In genomic region chr3:10299175-10299574, GRCh38 we compare ENCODE assay signal across 12 cellular contexts. TPM values are rescaled to one million over a fixed set of nuclear protein-coding genes. Genes with fewer than 3 reads are reported as not detected.
A peak's percentile ranks its signal among the peaks of the same experiment; 100 is the strongest.
DNase-seq lines count a peak whose midpoint lies in the region; ATAC-seq, FAIRE-seq and TF ChIP-seq lines count a peak whose summit lies in the region.
"Had no signal": no experiment of that assay in that cellular context is flagged by ENCODE, and none has a peak within 500 bp of the region (broad histone marks: within the 10 kb centered on the region; RNA-seq: fewer than 3 reads in every experiment).

No MANE protein-coding gene starts in this region.

- intact Hi-C loops in K562 (cut with micrococcal nuclease), result no loop called here

- peaks cover 3% of the 10 kb centered on the region; the same call in 1 of the 3 replicates for H3K79me2 ChIP-seq in K562 (ENCODE audit: control insufficient read depth, insufficient read depth, low read length)

- peak overlapping the region; percentile 63 for H3K27ac Mint-ChIP-seq in T-helper 2 cell treated with Interferon-gamma antibody and Interleukin-4, amounts not matched to agents 5 μg/mL and 100 μg/mL, for 36 hours
- peak overlapping the region in 2 of 3 experiments; percentile 26 to 53 for H3K27ac Mint-ChIP-seq in nephron

- no peak overlapping the region for H3K9ac ChIP-seq in K562 (ENCODE audit: insufficient read depth in 1 of 2, low read depth in 2 of 2, low read length in 2 of 2)

- POLR2A ChIA-PET in K562 (lab: Yijun Ruan, JAX), result interaction anchor here (0.8 to 1.5 kb wide), 4 partner anchors 9 to 196 kb away, joined by 3 to 8 read pairs (median 4); no protein-coding TSS in a partner anchor

- BruUV-seq in K562 (replicated peaks; lab: Mats Ljungman, UMichigan), result no TSS peak

- no peak overlapping the region for H3K27ac ChIP-seq in K562 (ENCODE audit: extremely low read depth, low read depth, low read length)

- CTCF ChIA-PET in K562 (lab: Yijun Ruan, JAX; ENCODE audit: low intra/inter-chr PET ratio), result no interaction called here

- no peak overlapping the region for H3K4me2 ChIP-seq in K562 (ENCODE audit: insufficient read depth, low read length)

- H3K4me3 ChIP-seq in K562 (no peak overlapping the region), BE2C (ENCODE audit: low read depth, low read length) (no peak overlapping the region)

- H3K4me1 ChIP-seq in K562 (replicated peaks in 1 of 2; ENCODE audit: control insufficient read depth in 2 of 2, insufficient read depth in 2 of 2, low read length in 2 of 2), result peaks cover 0 to 2% of the 10 kb centered on the region in 2 experiments; a peak in 1 of 5 replicates
- no peaks in the 10 kb centered on the region for H3K4me1 ChIP-seq in BE2C

- H4K20me1 ChIP-seq in K562 (replicated peaks; ENCODE audit: control insufficient read depth, insufficient read depth, low read length), result no peaks in the 10 kb centered on the region; the same call in none of the 2 replicates

- H3K9me3 ChIP-seq in K562 (replicated peaks; ENCODE audit: control insufficient read depth, insufficient read depth, low read depth, low read length) (no peaks in the 10 kb centered on the region), BE2C (no peaks in the 10 kb centered on the region)

- TF ChIP-seq CTCF in K562 (IDR thresholded peaks at IDR 0.05 in 2 of 3, conservative IDR thresholded peaks at IDR 0.05 in 1 of 3; ENCODE audit: insufficient read depth in 2 of 3, low read depth in 1 of 3, low read length in 3 of 3), result peak in 2 of 3 experiments; percentile 12 to 35; a peak in 1 of 6 replicates
- TF ChIP-seq CTCF in nephron (IDR thresholded peaks at IDR 0.05; ENCODE audit: unreplicated experiment in 3 of 3), result no peak
- no peak for TF ChIP-seq CTCF in BE2C (IDR thresholded peaks at IDR 0.05; ENCODE audit: low read depth, low read length)

- H3K36me3 Mint-ChIP-seq in T-helper 2 cell treated with Interferon-gamma antibody and Interleukin-4, amounts not matched to agents 5 μg/mL and 100 μg/mL, for 36 hours (ENCODE audit: low read depth), result peaks cover 57% of the 10 kb centered on the region
- peaks cover 65% of the 10 kb centered on the region for H3K36me3 Mint-ChIP-seq in nephron (ENCODE audit: low read depth)

- peaks cover 7% of the 10 kb centered on the region for H3K4me1 Mint-ChIP-seq in T-helper 2 cell treated with Interferon-gamma antibody and Interleukin-4, amounts not matched to agents 5 μg/mL and 100 μg/mL, for 36 hours (ENCODE audit: low read depth)
- peaks cover 10% of the 10 kb centered on the region for H3K4me1 Mint-ChIP-seq in nephron

- ATAC-seq in K562, result peak; percentile 20; the same call in 1 of the 3 replicates
- no peak for ATAC-seq in HG02798 (IDR thresholded peaks at IDR 0.05; ENCODE audit: poor library complexity, unreplicated experiment)

- H3K27me3 ChIP-seq in K562 (ENCODE audit: control insufficient read depth in 2 of 2, insufficient read depth in 2 of 2, low read length in 2 of 2) (no peaks in the 10 kb centered on the region), BE2C (no peaks in the 10 kb centered on the region)

- WGBS in K562 (ENCODE audit: insufficient coverage, low coverage, missing lambda C conversion rate), result 63% methylated on average over 2 of the region's 2 CpGs

- no peak overlapping the region for H3K4me3 Mint-ChIP-seq in T-helper 2 cell treated with Interferon-gamma antibody and Interleukin-4, amounts not matched to agents 5 μg/mL and 100 μg/mL, for 36 hours
- no peak overlapping the region for H3K4me3 Mint-ChIP-seq in nephron
- H3K4me3 Mint-ChIP-seq: activated naive CD4-positive, alpha-beta T cell treated with anti-CD3 and anti-CD28 coated beads, Interleukin-2, amount 50 U/mL, for 24 hours had no signal

- TF ChIP-seq POLR2A in K562 (conservative IDR thresholded peaks at IDR 0.05), result no peak

- H3K27me3 Mint-ChIP-seq in T-helper 2 cell treated with Interferon-gamma antibody and Interleukin-4, amounts not matched to agents 5 μg/mL and 100 μg/mL, for 36 hours (ENCODE audit: low read depth), result no peaks in the 10 kb centered on the region
- H3K27me3 Mint-ChIP-seq in nephron (ENCODE audit: low read depth), result no peaks in the 10 kb centered on the region
- H3K27me3 Mint-ChIP-seq: activated naive CD4-positive, alpha-beta T cell treated with anti-CD3 and anti-CD28 coated beads, Interleukin-2, amount 50 U/mL, for 24 hours had no signal

- TF ChIP-seq RAD21 in K562 (CRISPR knock-in tag; conservative IDR thresholded peaks at IDR 0.05 in 1 of 2, IDR thresholded peaks at IDR 0.05 in 1 of 2), result peak in 1 of 2 experiments; percentile 51; a peak in 2 of 4 replicates

- no peak for TF ChIP-seq EP300 in K562 (IDR thresholded peaks at IDR 0.05; ENCODE audit: low read length)

- H3K9me3 Mint-ChIP-seq in T-helper 2 cell treated with Interferon-gamma antibody and Interleukin-4, amounts not matched to agents 5 μg/mL and 100 μg/mL, for 36 hours, result no peaks in the 10 kb centered on the region
- H3K9me3 Mint-ChIP-seq in nephron, result no peaks in the 10 kb centered on the region
- H3K9me3 Mint-ChIP-seq: activated naive CD4-positive, alpha-beta T cell treated with anti-CD3 and anti-CD28 coated beads, Interleukin-2, amount 50 U/mL, for 24 hours had no signal

- peaks cover 70% of the 10 kb centered on the region for H3K36me3 ChIP-seq in K562 (ENCODE audit: control insufficient read depth, insufficient read depth, low read length)
- H3K36me3 ChIP-seq in BE2C, result peaks cover 8% of the 10 kb centered on the region

- DNase-seq in T-helper 2 cell treated with Interferon-gamma antibody and Interleukin-4, amounts not matched to agents 5 μg/mL and 100 μg/mL, for 36 hours (ENCODE audit: low spot score), result no peak
- DNase-seq in T-helper 2 cell (no peak), NCI-H524 (lab: John Stamatoyannopoulos, UW) (peak; percentile 45 to 80), K562 (ENCODE audit: extremely low read depth in 1 of 4, low spot score in 3 of 4) (no peak), BE2C (no peak), NCI-H2196 (lab: John Stamatoyannopoulos, UW; ENCODE audit: unreplicated experiment) (no peak)
- DNase-seq: NCI-H1092 treated with DMSO at 0.1 percent for 48 hours; stimulated activated CD4-positive, alpha-beta T cell treated with anti-CD3 and anti-CD28 coated beads, Interleukin-4, amount 100 ng/mL, for 1 hour had no signal

- H3K9me1 ChIP-seq in K562 (ENCODE audit: control insufficient read depth, insufficient read depth, low read length), result no peaks in the 10 kb centered on the region

- in situ Hi-C loops in K562 (cut with MboI), result no loop called here

- H2AFZ ChIP-seq in K562 (ENCODE audit: low read depth, low read length), result no peak overlapping the region

- no peak for FAIRE-seq in K562 (lab: Jason Lieb, UNC)
- FAIRE-seq: A204.1 had no signal

RNA-seq across cellular contexts. Expression of gene GHRL, which starts 6.4 kb away (rescaled TPM):
- 1.2 and 1.5 TPM in 2 replicates for total RNA-seq in K562 (2011; cell fraction: chromatin; rRNA removed; ENCODE audit: low replicate concordance)
- total RNA-seq in K562 (2011; cell fraction: nucleolus; rRNA removed), result 0.83 and 1.1 TPM in 2 replicates
- 0.84 and 1.6 TPM in 2 replicates for total RNA-seq in K562 (2011; cell fraction: nucleoplasm; rRNA removed)
- total RNA-seq in K562 (2014; rRNA removed) (0.45 TPM in 1 of 2 replicates, not detected in the other), K562 (2014; rRNA removed; fragmentation: Illumina TruSeq; extraction: Trizol) (not detected in 2 replicates), K562 (2015; rRNA removed; fragmentation: Illumina TruSeq; extraction: Trizol) (0.60 TPM in 1 of 2 replicates, not detected in the other), K562 (2021) (0.29 and 0.34 TPM in 2 replicates)
- polyA plus RNA-seq in K562 (2011; rRNA removed) (0.08 and 0.09 TPM in 2 replicates), K562 (2014; fragmentation: Illumina TruSeq; extraction: Trizol) (0.15 TPM in 1 of 2 replicates, not detected in the other), K562 (2014; fragmentation: Nextera tagmentation; extraction: Ambion mirVana) (not detected), K562 (2014; rRNA removed) (0.16 and 0.19 TPM in 2 replicates)
- 0.06 TPM in 1 of 2 replicates, not detected in the other for polyA plus RNA-seq in K562 (2011; cell fraction: cytosol; rRNA removed)
- polyA plus RNA-seq in K562 (2011; cell fraction: nucleus; rRNA removed), result 0.35 and 0.75 TPM in 2 replicates
- 0.51 and 0.53 TPM in 2 replicates for polyA plus RNA-seq in K562 (2012)
- 0.21 TPM in 1 of 2 replicates, not detected in the other for polyA minus RNA-seq in K562 (2011; rRNA and poly(A)+ RNA removed)
- polyA minus RNA-seq in K562 (2011; cell fraction: cytosol; rRNA and poly(A)+ RNA removed), result not detected in 2 replicates
- polyA minus RNA-seq in K562 (2011; cell fraction: nucleus; rRNA and poly(A)+ RNA removed), result 0.22 TPM in 1 of 2 replicates, not detected in the other
- not detected for polyA plus RNA-seq in BE2C (2012; ENCODE audit: insufficient read depth, insufficient read length, low read depth)

RNA-seq across cellular contexts. Expression of gene SEC13, which starts 21.7 kb away (rescaled TPM):
- total RNA-seq in K562 (2011; cell fraction: chromatin; rRNA removed; ENCODE audit: low replicate concordance), result 285 and 425 TPM in 2 replicates
- 250 and 265 TPM in 2 replicates for total RNA-seq in K562 (2011; cell fraction: nucleolus; rRNA removed)
- 278 and 337 TPM in 2 replicates for total RNA-seq in K562 (2011; cell fraction: nucleoplasm; rRNA removed)
- total RNA-seq in K562 (2014; rRNA removed) (256 and 318 TPM in 2 replicates), K562 (2014; rRNA removed; fragmentation: Illumina TruSeq; extraction: Trizol) (124 and 145 TPM in 2 replicates), K562 (2015; rRNA removed; fragmentation: Illumina TruSeq; extraction: Trizol) (192 and 196 TPM in 2 replicates), K562 (2021) (199 and 209 TPM in 2 replicates)
- polyA plus RNA-seq in K562 (2011; rRNA removed) (199 and 308 TPM in 2 replicates), K562 (2014; fragmentation: Illumina TruSeq; extraction: Trizol) (274 and 284 TPM in 2 replicates), K562 (2014; fragmentation: Nextera tagmentation; extraction: Ambion mirVana) (100 to 1,000 TPM in 1 of 2 experiments, 10 to 100 TPM in 1; 71.5 to 116 TPM), K562 (2014; rRNA removed) (152 and 181 TPM in 2 replicates)
- 331 and 334 TPM in 2 replicates for polyA plus RNA-seq in K562 (2011; cell fraction: cytosol; rRNA removed)
- 250 and 306 TPM in 2 replicates for polyA plus RNA-seq in K562 (2011; cell fraction: nucleus; rRNA removed)
- 186 and 201 TPM in 2 replicates for polyA plus RNA-seq in K562 (2012)
- 268 and 286 TPM in 2 replicates for polyA minus RNA-seq in K562 (2011; rRNA and poly(A)+ RNA removed)
- 204 and 250 TPM in 2 replicates for polyA minus RNA-seq in K562 (2011; cell fraction: cytosol; rRNA and poly(A)+ RNA removed)
- polyA minus RNA-seq in K562 (2011; cell fraction: nucleus; rRNA and poly(A)+ RNA removed), result 102 and 172 TPM in 2 replicates
- polyA plus RNA-seq in BE2C (2012; ENCODE audit: insufficient read depth, insufficient read length, low read depth), result 238 TPM

RNA-seq across cellular contexts. Expression of gene TATDN2, which starts 50.9 kb away (rescaled TPM):
- total RNA-seq in K562 (2011; cell fraction: chromatin; rRNA removed; ENCODE audit: low replicate concordance), result 72.5 and 115 TPM in 2 replicates
- 71.2 and 76.0 TPM in 2 replicates for total RNA-seq in K562 (2011; cell fraction: nucleolus; rRNA removed)
- total RNA-seq in K562 (2011; cell fraction: nucleoplasm; rRNA removed), result 73.4 and 78.1 TPM in 2 replicates
- 10.9 and 14.7 TPM in 2 replicates for total RNA-seq in K562 (2014; rRNA removed)
- total RNA-seq in K562 (2014; rRNA removed; fragmentation: Illumina TruSeq; extraction: Trizol), result 25.0 and 25.8 TPM in 2 replicates
- total RNA-seq in K562 (2015; rRNA removed; fragmentation: Illumina TruSeq; extraction: Trizol), result 29.0 and 30.3 TPM in 2 replicates
- total RNA-seq in K562 (2021), result 38.8 and 44.7 TPM in 2 replicates
- polyA plus RNA-seq in K562 (2011; rRNA removed), result 20.8 and 27.2 TPM in 2 replicates
- 20.7 and 21.3 TPM in 2 replicates for polyA plus RNA-seq in K562 (2011; cell fraction: cytosol; rRNA removed)
- polyA plus RNA-seq in K562 (2011; cell fraction: nucleus; rRNA removed), result 33.0 and 34.2 TPM in 2 replicates
- 25.7 and 36.1 TPM in 2 replicates for polyA plus RNA-seq in K562 (2012)
- 34.9 and 36.6 TPM in 2 replicates for polyA plus RNA-seq in K562 (2014; fragmentation: Illumina TruSeq; extraction: Trizol)
- polyA plus RNA-seq in K562 (2014; fragmentation: Nextera tagmentation; extraction: Ambion mirVana), result 1 to 10 TPM; 5.2 to 7.9 TPM
- 23.7 and 28.0 TPM in 2 replicates for polyA plus RNA-seq in K562 (2014; rRNA removed)
- polyA minus RNA-seq in K562 (2011; rRNA and poly(A)+ RNA removed), result 27.0 and 40.2 TPM in 2 replicates
- 13.5 and 22.0 TPM in 2 replicates for polyA minus RNA-seq in K562 (2011; cell fraction: cytosol; rRNA and poly(A)+ RNA removed)
- 27.6 and 34.4 TPM in 2 replicates for polyA minus RNA-seq in K562 (2011; cell fraction: nucleus; rRNA and poly(A)+ RNA removed)
- 15.8 TPM for polyA plus RNA-seq in BE2C (2012; ENCODE audit: insufficient read depth, insufficient read length, low read depth)

Comparison
In these comparisons a context has a peak if more than half of its experiments do, and no peak if none do; other contexts are left out.
1. DNase-seq: peak in NCI-H524 (2 of 2); none in T-helper 2 cell treated with Interferon-gamma antibody and Interleukin-4, amounts not matched to agents 5 μg/mL and 100 μg/mL, for 36 hours (single experiment), T-helper 2 cell (0 of 5), K562 (0 of 4), BE2C (single experiment) and NCI-H2196 (single experiment).
2. CTCF ChIP-seq: peak in K562 (2 of 3); none in nephron (0 of 3) and BE2C (single experiment).